Comparison of ENCODE assay signal across 35 cellular contexts in genomic region chr6:146693342-146693741, GRCh38.
"Had no signal": no experiment of that assay in that cellular context is flagged by ENCODE, and none has a peak within 500 bp of the region (broad histone marks: within the 10 kb centered on the region; RNA-seq: fewer than 3 reads in every experiment).

No MANE protein-coding gene starts in this region.

- ATAC-seq: activated CD4-positive, alpha-beta T cell treated with anti-CD3 and anti-CD28 coated beads for 36 hours; activated CD8-positive, alpha-beta memory T cell treated with anti-CD3 and anti-CD28 coated beads, Interleukin-2, amount 10 ng/mL, durations not matched to agents 7 days and 5 days; activated CD8-positive, alpha-beta T cell treated with anti-CD3 and anti-CD28 coated beads, Interleukin-2, amount 10 ng/mL, durations not matched to agents 7 days and 5 days; activated naive CD8-positive, alpha-beta T cell treated with anti-CD3 and anti-CD28 coated beads, Interleukin-2, amount 50 U/mL, for 24 hours; effector memory CD8-positive, alpha-beta T cell; gastroesophageal sphincter; heart right ventricle had no signal

- H3K27me3 ChIP-seq: adrenal gland, ascending aorta, breast epithelium, cardiac muscle cell, esophagus muscularis mucosa, gastroesophageal sphincter had no signal

- H3K4me3 ChIP-seq: adrenal gland, ascending aorta, breast epithelium, cardiac muscle cell, coronary artery, esophagus muscularis mucosa, gastroesophageal sphincter, heart right ventricle had no signal

- H3K9me3 ChIP-seq: adrenal gland, ascending aorta, breast epithelium, esophagus muscularis mucosa, gastroesophageal sphincter, heart right ventricle had no signal

- H3K4me3 Mint-ChIP-seq: activated CD4-positive, alpha-beta memory T cell treated with anti-CD3 and anti-CD28 coated beads for 36 hours; activated CD4-positive, alpha-beta T cell treated with anti-CD3 and anti-CD28 coated beads for 36 hours; activated CD4-positive, alpha-beta T cell treated with anti-CD3 and anti-CD28 coated beads, Interleukin-2, amount 10 ng/mL, durations not matched to agents 24 days and 14 days; activated CD8-positive, alpha-beta memory T cell treated with anti-CD3 and anti-CD28 coated beads, Interleukin-2, amount 10 ng/mL, durations not matched to agents 7 days and 5 days; activated CD8-positive, alpha-beta T cell treated with anti-CD3 and anti-CD28 coated beads, Interleukin-2, amount 10 ng/mL, durations not matched to agents 7 days and 5 days; activated naive CD4-positive, alpha-beta T cell treated with anti-CD3 and anti-CD28 coated beads for 36 hours; activated naive CD4-positive, alpha-beta T cell treated with anti-CD3 and anti-CD28 coated beads, Interleukin-2, amount 50 U/mL, for 24 hours; activated naive CD8-positive, alpha-beta T cell treated with anti-CD3 and anti-CD28 coated beads for 36 hours; activated naive CD8-positive, alpha-beta T cell treated with anti-CD3 and anti-CD28 coated beads, Interleukin-2, amount 50 U/mL, for 24 hours; activated T-helper 1 cell treated with anti-CD3 and anti-CD28 coated beads, Interleukin-12 subunit alpha, Interleukin-12 subunit beta, Interleukin-2, Interleukin-4 antibody, amounts not matched to agents 30 ng/mL and 10 ng/mL and 1 ng/mL, durations not matched to agents 14 hours and 24 hours and 36 hours; brain; effector memory CD8-positive, alpha-beta T cell had no signal

- DNase-seq: activated CD4-positive, alpha-beta memory T cell treated with anti-CD3 and anti-CD28 coated beads for 36 hours; activated CD4-positive, alpha-beta T cell treated with anti-CD3 and anti-CD28 coated beads for 36 hours; activated CD4-positive, alpha-beta T cell treated with anti-CD3 and anti-CD28 coated beads, Interleukin-2, amount 10 ng/mL, durations not matched to agents 24 days and 14 days; activated CD4-positive, CD25-positive, alpha-beta regulatory T cell; activated CD4-positive, CD25-positive, alpha-beta regulatory T cell treated with anti-CD3 and anti-CD28 coated beads, Interleukin-2, amount 50 U/mL, for 72 hours; activated CD8-positive, alpha-beta memory T cell treated with anti-CD3 and anti-CD28 coated beads, Interleukin-2, amount 10 ng/mL, durations not matched to agents 7 days and 5 days; activated CD8-positive, alpha-beta memory T cell treated with anti-CD3 and anti-CD28 coated beads, Interleukin-2, amount 50 U/mL, for 4 hours; activated CD8-positive, alpha-beta T cell treated with anti-CD3 and anti-CD28 coated beads, Interleukin-2, amount 10 ng/mL, durations not matched to agents 7 days and 5 days; activated effector memory CD4-positive, alpha-beta T cell treated with anti-CD3 and anti-CD28 coated beads, Interleukin-2, amount 50 U/mL, for 16 hours; activated naive CD4-positive, alpha-beta T cell treated with anti-CD3 and anti-CD28 coated beads for 36 hours; activated naive CD8-positive, alpha-beta T cell treated with anti-CD3 and anti-CD28 coated beads for 36 hours; activated naive CD8-positive, alpha-beta T cell treated with anti-CD3 and anti-CD28 coated beads, Interleukin-2, amount 50 U/mL, for 24 hours; activated T-cell treated with anti-CD3 and anti-CD28 coated beads, Interleukin-2, amount 50 U/mL, for 1 hour; activated T-cell treated with anti-CD3 and anti-CD28 coated beads, Interleukin-2, amount 50 U/mL, for 48 hours; adrenal gland; amygdala; central memory CD4-positive, alpha-beta T cell; cerebellar nuclear complex; dermis blood vessel endothelial cell; effector CD4-positive, alpha-beta T cell; effector memory CD8-positive, alpha-beta T cell; erythroblast; foreskin melanocyte; heart right ventricle; T-helper 2 cell had no signal

- H3K4me1 Mint-ChIP-seq: activated CD4-positive, alpha-beta T cell treated with anti-CD3 and anti-CD28 coated beads for 36 hours; activated CD4-positive, alpha-beta T cell treated with anti-CD3 and anti-CD28 coated beads, Interleukin-2, amount 10 ng/mL, durations not matched to agents 24 days and 14 days; activated CD8-positive, alpha-beta memory T cell treated with anti-CD3 and anti-CD28 coated beads, Interleukin-2, amount 10 ng/mL, durations not matched to agents 7 days and 5 days; activated naive CD4-positive, alpha-beta T cell treated with anti-CD3 and anti-CD28 coated beads, Interleukin-2, amount 50 U/mL, for 24 hours; activated naive CD8-positive, alpha-beta T cell treated with anti-CD3 and anti-CD28 coated beads for 36 hours; activated naive CD8-positive, alpha-beta T cell treated with anti-CD3 and anti-CD28 coated beads, Interleukin-2, amount 50 U/mL, for 24 hours; brain had no signal

- H3K36me3 ChIP-seq: adrenal gland, ascending aorta, breast epithelium, cardiac muscle cell, esophagus muscularis mucosa, gastroesophageal sphincter, heart right ventricle had no signal

- H3K9me3 Mint-ChIP-seq: activated CD4-positive, alpha-beta memory T cell treated with anti-CD3 and anti-CD28 coated beads for 36 hours; activated CD4-positive, alpha-beta T cell treated with anti-CD3 and anti-CD28 coated beads, Interleukin-2, amount 10 ng/mL, durations not matched to agents 24 days and 14 days; activated naive CD4-positive, alpha-beta T cell treated with anti-CD3 and anti-CD28 coated beads for 36 hours; activated naive CD4-positive, alpha-beta T cell treated with anti-CD3 and anti-CD28 coated beads, Interleukin-2, amount 50 U/mL, for 24 hours; activated naive CD8-positive, alpha-beta T cell treated with anti-CD3 and anti-CD28 coated beads for 36 hours; activated naive CD8-positive, alpha-beta T cell treated with anti-CD3 and anti-CD28 coated beads, Interleukin-2, amount 50 U/mL, for 24 hours; activated T-helper 1 cell treated with anti-CD3 and anti-CD28 coated beads, Interleukin-12 subunit alpha, Interleukin-12 subunit beta, Interleukin-2, Interleukin-4 antibody, amounts not matched to agents 30 ng/mL and 10 ng/mL and 1 ng/mL, durations not matched to agents 14 hours and 24 hours and 36 hours; activated T-helper 2 cell treated with anti-CD3 and anti-CD28 coated beads, Interferon-gamma antibody, Interleukin-2, Interleukin-4, amounts not matched to agents 10 μg/mL and 5 μg/mL and 100 μg/mL, durations not matched to agents 14 hours and 24 hours and 36 hours; effector memory CD8-positive, alpha-beta T cell had no signal

- H3K27ac Mint-ChIP-seq: activated CD4-positive, alpha-beta memory T cell treated with anti-CD3 and anti-CD28 coated beads for 36 hours; activated CD4-positive, alpha-beta T cell treated with anti-CD3 and anti-CD28 coated beads for 36 hours; activated CD4-positive, alpha-beta T cell treated with anti-CD3 and anti-CD28 coated beads, Interleukin-2, amount 10 ng/mL, durations not matched to agents 24 days and 14 days; activated CD8-positive, alpha-beta memory T cell treated with anti-CD3 and anti-CD28 coated beads, Interleukin-2, amount 10 ng/mL, durations not matched to agents 7 days and 5 days; activated CD8-positive, alpha-beta T cell treated with anti-CD3 and anti-CD28 coated beads, Interleukin-2, amount 10 ng/mL, durations not matched to agents 7 days and 5 days; activated naive CD4-positive, alpha-beta T cell treated with anti-CD3 and anti-CD28 coated beads for 36 hours; activated naive CD4-positive, alpha-beta T cell treated with anti-CD3 and anti-CD28 coated beads, Interleukin-2, amount 50 U/mL, for 24 hours; activated naive CD8-positive, alpha-beta T cell treated with anti-CD3 and anti-CD28 coated beads for 36 hours; activated naive CD8-positive, alpha-beta T cell treated with anti-CD3 and anti-CD28 coated beads, Interleukin-2, amount 50 U/mL, for 24 hours; activated T-helper 1 cell treated with anti-CD3 and anti-CD28 coated beads, Interleukin-12 subunit alpha, Interleukin-12 subunit beta, Interleukin-2, Interleukin-4 antibody, amounts not matched to agents 30 ng/mL and 10 ng/mL and 1 ng/mL, durations not matched to agents 14 hours and 24 hours and 36 hours; activated T-helper 2 cell treated with anti-CD3 and anti-CD28 coated beads, Interferon-gamma antibody, Interleukin-2, Interleukin-4, amounts not matched to agents 10 μg/mL and 5 μg/mL and 100 μg/mL, durations not matched to agents 14 hours and 24 hours and 36 hours; brain; effector memory CD8-positive, alpha-beta T cell had no signal

- H3K4me1 ChIP-seq: adrenal gland, ascending aorta, breast epithelium, esophagus muscularis mucosa, gastroesophageal sphincter, heart right ventricle had no signal

- H3K27ac ChIP-seq: adrenal gland, ascending aorta, breast epithelium, cardiac muscle cell, coronary artery, esophagus muscularis mucosa, gastroesophageal sphincter, heart right ventricle had no signal

- H3K27me3 Mint-ChIP-seq: activated CD4-positive, alpha-beta memory T cell treated with anti-CD3 and anti-CD28 coated beads for 36 hours; activated CD8-positive, alpha-beta memory T cell treated with anti-CD3 and anti-CD28 coated beads, Interleukin-2, amount 10 ng/mL, durations not matched to agents 7 days and 5 days; activated naive CD8-positive, alpha-beta T cell treated with anti-CD3 and anti-CD28 coated beads, Interleukin-2, amount 50 U/mL, for 24 hours; brain; effector memory CD8-positive, alpha-beta T cell had no signal

- H3K36me3 Mint-ChIP-seq: activated CD4-positive, alpha-beta memory T cell treated with anti-CD3 and anti-CD28 coated beads for 36 hours; activated CD8-positive, alpha-beta memory T cell treated with anti-CD3 and anti-CD28 coated beads, Interleukin-2, amount 10 ng/mL, durations not matched to agents 7 days and 5 days; activated naive CD4-positive, alpha-beta T cell treated with anti-CD3 and anti-CD28 coated beads, Interleukin-2, amount 50 U/mL, for 24 hours; activated naive CD8-positive, alpha-beta T cell treated with anti-CD3 and anti-CD28 coated beads for 36 hours; brain had no signal
